Comparison of ENCODE assay signal across 24 cellular contexts in the genomic region with DNA sequence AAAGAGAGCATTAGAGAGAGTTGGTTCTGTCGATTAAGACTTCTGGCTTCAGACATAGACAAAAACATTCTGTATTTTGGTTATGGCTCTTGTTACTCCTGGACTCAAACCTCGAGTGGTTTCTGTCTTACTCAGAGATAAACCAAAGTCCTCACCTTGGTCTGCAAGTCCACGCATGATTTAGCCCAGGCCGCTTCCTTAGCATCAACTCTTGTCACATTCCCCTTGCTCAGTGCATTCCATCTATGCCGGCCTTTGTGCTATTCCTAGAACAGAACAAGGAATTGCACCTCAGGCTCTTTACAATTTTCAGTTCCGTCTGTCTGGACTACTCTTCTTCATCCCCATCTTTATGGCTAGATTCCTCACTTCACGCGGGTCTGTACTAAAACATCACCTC.
DNase-seq lines count a peak whose midpoint lies in the region; ATAC-seq, FAIRE-seq and TF ChIP-seq lines count a peak whose summit lies in the region.
"Had no signal": no experiment of that assay in that cellular context is flagged by ENCODE, and none has a peak within 500 bp of the region (broad histone marks: within the 10 kb centered on the region; RNA-seq: fewer than 3 reads in every experiment).

No MANE protein-coding gene starts in this region.

- no peak overlapping the region for H3K27ac ChIP-seq in GM23338 (ENCODE audit: low read depth)
- H3K27ac ChIP-seq: epithelial cell of prostate, lower lobe of right lung, neural progenitor cell, sigmoid colon had no signal

- no peak overlapping the region for H3K4me2 ChIP-seq in GM23338
- H3K4me2 ChIP-seq: neural progenitor cell had no signal

- H4K20me1 ChIP-seq in GM23338 (replicated peaks; ENCODE audit: insufficient read depth) = no peaks in the 10 kb centered on the region

- no peaks in the 10 kb centered on the region for H3K4me1 ChIP-seq in GM23338 (ENCODE audit: insufficient read depth)
- H3K4me1 ChIP-seq: lower lobe of right lung, neural progenitor cell, sigmoid colon had no signal

- no peaks in the 10 kb centered on the region for H3K36me3 Mint-ChIP-seq in GM23338 (ENCODE audit: low read depth)
- H3K36me3 Mint-ChIP-seq: neural progenitor cell had no signal

- H3K9me2 ChIP-seq in GM23338 (ENCODE audit: insufficient read depth) = peaks cover 7% of the 10 kb centered on the region; the same call in 1 of the 2 replicates

- 0 out of 2 replicates have a peak overlapping the region, but pooled peaks have one; percentile 32 for H2AFZ ChIP-seq in GM23338
- H2AFZ ChIP-seq: neural progenitor cell had no signal

- ATAC-seq in GM18505 (IDR thresholded peaks at IDR 0.05; ENCODE audit: unreplicated experiment) (peak; percentile 65), GM23338 (no peak), HG03520 (IDR thresholded peaks at IDR 0.05; ENCODE audit: unreplicated experiment) (peak; percentile 50), GM21576 (IDR thresholded peaks at IDR 0.05; ENCODE audit: unreplicated experiment) (no peak)
- ATAC-seq: lower lobe of right lung, Right ventricle myocardium inferior had no signal

- H3K27me3 Mint-ChIP-seq in GM23338 (ENCODE audit: insufficient read depth, low read depth, poor library complexity) = no peaks in the 10 kb centered on the region
- H3K27me3 Mint-ChIP-seq: activated CD4-positive, alpha-beta memory T cell treated with anti-CD3 and anti-CD28 coated beads, Interleukin-2, amount 10 ng/mL, durations not matched to agents 7 days and 5 days had no signal

- no peak for FAIRE-seq in GM19239 (lab: Jason Lieb, UNC)

- H3K4me3 Mint-ChIP-seq in GM23338 = no peak overlapping the region
- H3K4me3 Mint-ChIP-seq: activated CD4-positive, alpha-beta memory T cell treated with anti-CD3 and anti-CD28 coated beads, Interleukin-2, amount 10 ng/mL, durations not matched to agents 7 days and 5 days; activated naive CD4-positive, alpha-beta T cell treated with anti-CD3 and anti-CD28 coated beads for 36 hours; neural progenitor cell had no signal

- H3K27ac Mint-ChIP-seq in GM23338 = no peak overlapping the region
- H3K27ac Mint-ChIP-seq: activated CD4-positive, alpha-beta memory T cell treated with anti-CD3 and anti-CD28 coated beads, Interleukin-2, amount 10 ng/mL, durations not matched to agents 7 days and 5 days; activated naive CD4-positive, alpha-beta T cell treated with anti-CD3 and anti-CD28 coated beads for 36 hours; neural progenitor cell had no signal

- H3F3A ChIP-seq in GM23338 (replicated peaks; ENCODE audit: low read depth) = no peaks in the 10 kb centered on the region

- no peaks in the 10 kb centered on the region for H3K79me2 ChIP-seq in GM23338 (replicated peaks; ENCODE audit: insufficient read depth)

- no peaks in the 10 kb centered on the region for H3K9me3 Mint-ChIP-seq in GM23338
- H3K9me3 Mint-ChIP-seq: activated CD4-positive, alpha-beta memory T cell treated with anti-CD3 and anti-CD28 coated beads, Interleukin-2, amount 10 ng/mL, durations not matched to agents 7 days and 5 days; activated naive CD4-positive, alpha-beta T cell treated with anti-CD3 and anti-CD28 coated beads for 36 hours; neural progenitor cell had no signal

- H3K4me1 Mint-ChIP-seq in GM23338 = no peaks in the 10 kb centered on the region
- H3K4me1 Mint-ChIP-seq: activated CD4-positive, alpha-beta memory T cell treated with anti-CD3 and anti-CD28 coated beads, Interleukin-2, amount 10 ng/mL, durations not matched to agents 7 days and 5 days; neural progenitor cell had no signal

- no peak for TF ChIP-seq POLR2A in GM18505 (IDR thresholded peaks at IDR 0.05; ENCODE audit: borderline replicate concordance, extremely low read depth, insufficient read depth, insufficient read length)

- no peak for DNase-seq in GM23338 (ENCODE audit: low spot score)
- DNase-seq in kidney tubule cell (ENCODE audit: low spot score) = peak; percentile 82
- no peak for DNase-seq in GM19239 (ENCODE audit: insufficient read length, low spot score)
- no peak for DNase-seq in Kasumi-1 (lab: John Stamatoyannopoulos, UW)
- DNase-seq in NCI-H1105 treated with DMSO at 0.1 percent for 48 hours (lab: John Stamatoyannopoulos, UW) = no peak
- DNase-seq: activated CD4-positive, alpha-beta memory T cell treated with anti-CD3 and anti-CD28 coated beads, Interleukin-2, amount 10 ng/mL, durations not matched to agents 7 days and 5 days; activated CD4-positive, CD25-positive, alpha-beta regulatory T cell; activated naive CD4-positive, alpha-beta T cell treated with anti-CD3 and anti-CD28 coated beads for 36 hours; amniotic stem cell; C1 segment of cervical spinal cord; central memory CD4-positive, alpha-beta T cell; hippocampal formation; lower lobe of right lung; NCI-H187 treated with DMSO at 0.1 percent for 48 hours; NCI-H2227 treated with DMSO at 0.1 percent for 48 hours; NCI-H748 treated with DMSO at 0.1 percent for 48 hours; sigmoid colon; T1000 had no signal

- no peaks in the 10 kb centered on the region for H3K36me3 ChIP-seq in GM23338 (ENCODE audit: insufficient read depth)
- H3K36me3 ChIP-seq: lower lobe of right lung, neural progenitor cell, sigmoid colon had no signal

- H3K27me3 ChIP-seq in GM23338 (ENCODE audit: insufficient read depth) = no peaks in the 10 kb centered on the region
- H3K27me3 ChIP-seq: neural progenitor cell, sigmoid colon had no signal

- no peak overlapping the region for H3K4me3 ChIP-seq in GM23338
- H3K4me3 ChIP-seq: lower lobe of right lung, neural progenitor cell, sigmoid colon had no signal

- no peak for TF ChIP-seq CTCF in GM23338 (conservative IDR thresholded peaks at IDR 0.05; ENCODE audit: low read depth in 2 of 2)

TF ChIP-seq in GM23338, 12 proteins besides CTCF, POLR2A, EP300 and RAD21 (continues in another document):
- TF ChIP-seq POLR2AphosphoS5 (IDR thresholded peaks at IDR 0.05; ENCODE audit: low read depth) = no peak
- no peak for TF ChIP-seq JUNB (IDR thresholded peaks at IDR 0.05; ENCODE audit: unreplicated experiment)
- TF ChIP-seq, protein P1, sequence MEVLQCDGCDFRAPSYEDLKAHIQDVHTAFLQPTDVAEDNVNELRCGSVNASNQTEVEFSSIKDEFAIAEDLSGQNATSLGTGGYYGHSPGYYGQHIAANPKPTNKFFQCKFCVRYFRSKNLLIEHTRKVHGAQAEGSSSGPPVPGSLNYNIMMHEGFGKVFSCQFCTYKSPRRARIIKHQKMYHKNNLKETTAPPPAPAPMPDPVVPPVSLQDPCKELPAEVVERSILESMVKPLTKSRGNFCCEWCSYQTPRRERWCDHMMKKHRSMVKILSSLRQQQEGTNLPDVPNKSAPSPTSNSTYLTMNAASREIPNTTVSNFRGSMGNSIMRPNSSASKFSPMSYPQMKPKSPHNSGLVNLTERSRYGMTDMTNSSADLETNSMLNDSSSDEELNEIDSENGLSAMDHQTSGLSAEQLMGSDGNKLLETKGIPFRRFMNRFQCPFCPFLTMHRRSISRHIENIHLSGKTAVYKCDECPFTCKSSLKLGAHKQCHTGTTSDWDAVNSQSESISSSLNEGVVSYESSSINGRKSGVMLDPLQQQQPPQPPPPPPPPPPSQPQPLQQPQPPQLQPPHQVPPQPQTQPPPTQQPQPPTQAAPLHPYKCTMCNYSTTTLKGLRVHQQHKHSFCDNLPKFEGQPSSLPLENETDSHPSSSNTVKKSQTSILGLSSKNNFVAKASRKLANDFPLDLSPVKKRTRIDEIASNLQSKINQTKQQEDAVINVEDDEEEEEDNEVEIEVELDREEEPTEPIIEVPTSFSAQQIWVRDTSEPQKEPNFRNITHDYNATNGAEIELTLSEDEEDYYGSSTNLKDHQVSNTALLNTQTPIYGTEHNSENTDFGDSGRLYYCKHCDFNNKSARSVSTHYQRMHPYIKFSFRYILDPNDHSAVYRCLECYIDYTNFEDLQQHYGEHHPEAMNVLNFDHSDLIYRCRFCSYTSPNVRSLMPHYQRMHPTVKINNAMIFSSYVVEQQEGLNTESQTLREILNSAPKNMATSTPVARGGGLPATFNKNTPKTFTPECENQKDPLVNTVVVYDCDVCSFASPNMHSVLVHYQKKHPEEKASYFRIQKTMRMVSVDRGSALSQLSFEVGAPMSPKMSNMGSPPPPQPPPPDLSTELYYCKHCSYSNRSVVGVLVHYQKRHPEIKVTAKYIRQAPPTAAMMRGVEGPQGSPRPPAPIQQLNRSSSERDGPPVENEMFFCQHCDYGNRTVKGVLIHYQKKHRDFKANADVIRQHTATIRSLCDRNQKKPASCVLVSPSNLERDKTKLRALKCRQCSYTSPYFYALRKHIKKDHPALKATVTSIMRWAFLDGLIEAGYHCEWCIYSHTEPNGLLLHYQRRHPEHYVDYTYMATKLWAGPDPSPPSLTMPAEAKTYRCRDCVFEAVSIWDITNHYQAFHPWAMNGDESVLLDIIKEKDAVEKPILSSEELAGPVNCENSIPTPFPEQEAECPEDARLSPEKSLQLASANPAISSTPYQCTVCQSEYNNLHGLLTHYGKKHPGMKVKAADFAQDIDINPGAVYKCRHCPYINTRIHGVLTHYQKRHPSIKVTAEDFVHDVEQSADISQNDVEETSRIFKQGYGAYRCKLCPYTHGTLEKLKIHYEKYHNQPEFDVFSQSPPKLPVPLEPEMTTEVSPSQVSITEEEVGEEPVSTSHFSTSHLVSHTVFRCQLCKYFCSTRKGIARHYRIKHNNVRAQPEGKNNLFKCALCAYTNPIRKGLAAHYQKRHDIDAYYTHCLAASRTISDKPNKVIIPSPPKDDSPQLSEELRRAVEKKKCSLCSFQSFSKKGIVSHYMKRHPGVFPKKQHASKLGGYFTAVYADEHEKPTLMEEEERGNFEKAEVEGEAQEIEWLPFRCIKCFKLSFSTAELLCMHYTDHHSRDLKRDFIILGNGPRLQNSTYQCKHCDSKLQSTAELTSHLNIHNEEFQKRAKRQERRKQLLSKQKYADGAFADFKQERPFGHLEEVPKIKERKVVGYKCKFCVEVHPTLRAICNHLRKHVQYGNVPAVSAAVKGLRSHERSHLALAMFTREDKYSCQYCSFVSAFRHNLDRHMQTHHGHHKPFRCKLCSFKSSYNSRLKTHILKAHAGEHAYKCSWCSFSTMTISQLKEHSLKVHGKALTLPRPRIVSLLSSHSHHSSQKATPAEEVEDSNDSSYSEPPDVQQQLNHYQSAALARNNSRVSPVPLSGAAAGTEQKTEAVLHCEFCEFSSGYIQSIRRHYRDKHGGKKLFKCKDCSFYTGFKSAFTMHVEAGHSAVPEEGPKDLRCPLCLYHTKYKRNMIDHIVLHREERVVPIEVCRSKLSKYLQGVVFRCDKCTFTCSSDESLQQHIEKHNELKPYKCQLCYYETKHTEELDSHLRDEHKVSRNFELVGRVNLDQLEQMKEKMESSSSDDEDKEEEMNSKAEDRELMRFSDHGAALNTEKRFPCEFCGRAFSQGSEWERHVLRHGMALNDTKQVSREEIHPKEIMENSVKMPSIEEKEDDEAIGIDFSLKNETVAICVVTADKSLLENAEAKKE (CRISPR knock-in tag; IDR thresholded peaks at IDR 0.05) = no peak

Comparison
In these comparisons a context has a peak if more than half of its experiments do, and no peak if none do; other contexts are left out.
1. ATAC-seq: peak in GM18505 (single experiment) and HG03520 (single experiment); none in GM23338 (single experiment) and GM21576 (single experiment).